ENCODE assay signal across 12 cellular contexts in genomic region chr5:150989695-150990094, GRCh38. TPM values are rescaled to one million over a fixed set of nuclear protein-coding genes. Genes with fewer than 3 reads are reported as not detected.
DNase-seq lines count a peak whose midpoint lies in the region; ATAC-seq and TF ChIP-seq lines count a peak whose summit lies in the region.
"Had no signal": no experiment of that assay in that cellular context is flagged by ENCODE, and none has a peak within 500 bp of the region (broad histone marks: within the 10 kb centered on the region; RNA-seq: fewer than 3 reads in every experiment).

No MANE protein-coding gene starts in this region.

- ATAC-seq in HG02588 (IDR thresholded peaks at IDR 0.05; ENCODE audit: unreplicated experiment) = no peak

- H3K4me1 ChIP-seq in mammary epithelial cell (ENCODE audit: insufficient read depth, low read length) (no peaks in the 10 kb centered on the region), stomach (no peaks in the 10 kb centered on the region)
- H3K4me1 ChIP-seq: transverse colon had no signal

- H3K27ac ChIP-seq in 22Rv1 (no peak overlapping the region), mammary epithelial cell (ENCODE audit: insufficient read depth, low read depth, low read length) (no peak overlapping the region), stomach (no peak overlapping the region)
- H3K27ac ChIP-seq: transverse colon had no signal

- CTCF ChIA-PET in mammary epithelial cell (lab: Charles Lee; ENCODE audit: low non-redundant PET) = no interaction called here

- in situ Hi-C loops in mammary epithelial cell (cut with MboI; ENCODE audit: low sequenced_read_pairs in 2 of 2) = no loop called here

- no peak overlapping the region for H3K4me3 ChIP-seq in mammary epithelial cell (replicated peaks in 1 of 3; ENCODE audit: insufficient read depth in 1 of 3, low read depth in 2 of 3, low read length in 3 of 3)
- H3K4me3 ChIP-seq in stomach = no peak overlapping the region
- H3K4me3 ChIP-seq: transverse colon had no signal

- TF ChIP-seq CTCF in 22Rv1 (IDR thresholded peaks at IDR 0.05) = peak; percentile 47
- TF ChIP-seq CTCF in mammary epithelial cell (conservative IDR thresholded peaks at IDR 0.05 in 1 of 2, IDR thresholded peaks at IDR 0.05 in 1 of 2; ENCODE audit: extremely low read depth in 1 of 2, insufficient read depth in 1 of 2, low read depth in 1 of 2, low read length in 2 of 2) = peak; percentile 17 to 20
- TF ChIP-seq CTCF in stomach (IDR thresholded peaks at IDR 0.05) = no peak

- peak; percentile 21 for DNase-seq in EH (ENCODE audit: low read depth)
- peak; percentile 38 for DNase-seq in NAMALWA (ENCODE audit: low spot score)
- no peak for DNase-seq in mammary epithelial cell
- DNase-seq in anterior cingulate cortex (lab: John Stamatoyannopoulos, UW) = no peak
- DNase-seq in NCI-H1092 treated with DMSO at 0.1 percent for 48 hours (lab: John Stamatoyannopoulos, UW) = no peak
- no peak for DNase-seq in stomach
- DNase-seq: activated CD4-positive, CD25-positive, alpha-beta regulatory T cell; kidney glomerular epithelial cell; occipital lobe; transverse colon had no signal

- H3K79me2 ChIP-seq in mammary epithelial cell (ENCODE audit: insufficient read depth, low read length) = no peaks in the 10 kb centered on the region

- dilution Hi-C loops in mammary epithelial cell (cut with HindIII; ENCODE audit: low sequenced_read_pairs) = no loop called here

- no peak for TF ChIP-seq POLR2A in stomach (IDR thresholded peaks at IDR 0.05)

- 89% methylated on average over 1 of the region's 3 CpGs for WGBS in mammary epithelial cell (ENCODE audit: low coverage, missing lambda C conversion rate)
- WGBS in stomach, 5 donors = 66 to 77% (median 75%) methylated on average over 3 of the region's 3 CpGs

- BruUV-seq in mammary epithelial cell (replicated peaks; lab: Mats Ljungman, UMichigan) = no TSS peak

- H3K9ac ChIP-seq in mammary epithelial cell (ENCODE audit: insufficient read depth, low read length) = no peak overlapping the region

- no peaks in the 10 kb centered on the region for H3K36me3 ChIP-seq in mammary epithelial cell (ENCODE audit: insufficient read depth, low read length)
- no peaks in the 10 kb centered on the region for H3K36me3 ChIP-seq in stomach
- H3K36me3 ChIP-seq: transverse colon had no signal

- intact Hi-C loops in mammary epithelial cell (cut with micrococcal nuclease) (no loop called here), stomach (cut with DNase I; ENCODE audit: low total_unique reads) (no loop called here)

- H3K27me3 ChIP-seq in mammary epithelial cell (ENCODE audit: insufficient read depth, low read length) (no peaks in the 10 kb centered on the region), stomach (no peaks in the 10 kb centered on the region)
- H3K27me3 ChIP-seq: transverse colon had no signal

- no peak overlapping the region for H2AFZ ChIP-seq in mammary epithelial cell (ENCODE audit: low read depth, low read length)

- no peaks in the 10 kb centered on the region for H4K20me1 ChIP-seq in mammary epithelial cell (ENCODE audit: insufficient read depth, low read length)

- TF ChIP-seq EP300 in stomach (IDR thresholded peaks at IDR 0.05) = no peak

- no peak overlapping the region for H3K4me2 ChIP-seq in mammary epithelial cell (ENCODE audit: insufficient read depth, low read depth, low read length)

- H3K9me3 ChIP-seq in mammary epithelial cell (replicated peaks; ENCODE audit: insufficient read depth, low read length) (no peaks in the 10 kb centered on the region), stomach (peaks cover 0 to 7% (median 2%) of the 10 kb centered on the region in 4 donors)
- H3K9me3 ChIP-seq: transverse colon had no signal

RNA-seq across cellular contexts. Expression of gene GPX3, which starts 30.7 kb away (rescaled TPM):
- 1 to 10 TPM in 1 of 2 donors, not detected in 1; 2.7 TPM for total RNA-seq in mammary epithelial cell
- 2.5 TPM for polyA plus RNA-seq in mammary epithelial cell
- not detected for polyA minus RNA-seq in mammary epithelial cell
- 100 to 1,000 TPM in 4 of 5 donors, 10 to 100 TPM in 1; 70.5 to 828 (median 245) TPM for total RNA-seq in stomach
- polyA plus RNA-seq in stomach = 100 to 1,000 TPM; 232 to 715 (median 360) TPM

Comparison
In these comparisons a context has a peak if more than half of its experiments do, and no peak if none do; other contexts are left out.
1. CTCF ChIP-seq: peak in 22Rv1 (single experiment) and mammary epithelial cell (2 of 2); none in stomach (0 of 7).
2. DNase-seq: peak in EH (single experiment) and NAMALWA (single experiment); none in mammary epithelial cell (single experiment), anterior cingulate cortex (0 of 58), NCI-H1092 treated with DMSO at 0.1 percent for 48 hours (single experiment) and stomach (single experiment).
3. RNA of gene GPX3, which starts 30.7 kb away (total RNA-seq): 70.5 to 828 TPM in stomach; 2.7 TPM in mammary epithelial cell; every median in the first group is over 10 times any median in the second.